1 cellular context compared by ENCODE assay signal in the genomic region with DNA sequence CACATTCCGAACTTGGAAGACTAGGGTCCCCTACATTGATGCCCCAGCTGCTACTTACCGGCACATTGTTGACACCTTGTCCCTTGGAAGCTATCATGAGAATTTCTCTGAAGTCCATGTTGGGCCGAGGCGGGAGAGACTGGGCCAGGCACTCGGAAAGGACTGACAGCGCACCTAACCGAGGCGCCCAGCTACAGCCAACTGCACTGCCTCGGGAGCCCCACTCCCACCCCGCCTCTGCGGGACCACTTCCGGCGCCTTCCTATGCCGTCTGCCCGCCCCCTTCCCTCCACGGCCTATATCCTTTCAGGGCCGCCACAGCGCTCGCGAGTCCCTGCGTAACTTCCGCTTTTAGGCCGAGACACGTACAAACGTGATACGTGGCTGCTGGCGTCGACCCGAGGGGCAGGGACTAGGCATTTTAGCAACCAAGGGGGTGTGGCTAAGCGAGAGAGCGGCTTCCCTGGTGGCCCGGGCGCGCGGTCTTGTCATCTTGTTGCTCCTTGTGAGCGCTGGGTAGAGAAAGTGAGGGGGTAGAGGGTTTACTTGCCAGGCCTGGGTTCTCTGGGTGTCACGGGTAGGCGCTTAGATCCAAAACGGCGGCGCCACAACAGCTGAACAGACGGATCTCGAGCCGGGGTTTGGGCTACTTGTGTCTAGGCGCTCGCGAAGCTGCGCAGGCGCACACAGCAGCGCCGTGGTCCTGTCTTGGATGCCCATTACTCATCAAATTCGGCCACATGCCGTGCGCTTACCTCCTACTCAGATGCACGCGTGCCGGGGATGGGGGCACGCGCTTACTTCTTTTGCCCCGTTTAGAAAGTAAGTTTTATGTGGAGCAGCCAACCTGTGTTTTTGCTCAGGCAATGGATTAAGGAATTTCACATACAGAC.
TF ChIP-seq lines count a peak whose summit lies in the region.

SPTY2D1 (minus strand) TSS at position 203 of the 893 bp plus-strand sequence; CDS start at position 118, 85 bp downstream.

TF ChIP-seq in HepG2, 621 proteins besides CTCF, POLR2A, EP300 and RAD21 (continued from another document):
- TF ChIP-seq, protein P1, sequence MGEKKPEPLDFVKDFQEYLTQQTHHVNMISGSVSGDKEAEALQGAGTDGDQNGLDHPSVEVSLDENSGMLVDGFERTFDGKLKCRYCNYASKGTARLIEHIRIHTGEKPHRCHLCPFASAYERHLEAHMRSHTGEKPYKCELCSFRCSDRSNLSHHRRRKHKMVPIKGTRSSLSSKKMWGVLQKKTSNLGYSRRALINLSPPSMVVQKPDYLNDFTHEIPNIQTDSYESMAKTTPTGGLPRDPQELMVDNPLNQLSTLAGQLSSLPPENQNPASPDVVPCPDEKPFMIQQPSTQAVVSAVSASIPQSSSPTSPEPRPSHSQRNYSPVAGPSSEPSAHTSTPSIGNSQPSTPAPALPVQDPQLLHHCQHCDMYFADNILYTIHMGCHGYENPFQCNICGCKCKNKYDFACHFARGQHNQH (CRISPR knock-in tag; IDR thresholded peaks at IDR 0.05), result peak; percentile 88
- TF ChIP-seq KDM1A (CRISPR knock-in tag; IDR thresholded peaks at IDR 0.05) (no peak), IKZF1 (IDR thresholded peaks at IDR 0.05) (no peak), NPAS2 (CRISPR knock-in tag; IDR thresholded peaks at IDR 0.05; ENCODE audit: borderline replicate concordance) (no peak), MYPOP (CRISPR knock-in tag; IDR thresholded peaks at IDR 0.05) (no peak; the same call in 1 of the 2 replicates), AHR (CRISPR knock-in tag; IDR thresholded peaks at IDR 0.05) (peak; percentile 60; the same call in 1 of the 2 replicates), GATAD2A (CRISPR knock-in tag; IDR thresholded peaks at IDR 0.05) (0 out of 2 replicates have a peak, but pooled peaks have one; percentile 20), ZNF44 (CRISPR knock-in tag; IDR thresholded peaks at IDR 0.05) (no peak), RBM39 (IDR thresholded peaks at IDR 0.05; ENCODE audit: low read depth, low read length, poor library complexity, severe bottlenecking) (peak; percentile 53), FOXM1 (CRISPR knock-in tag; IDR thresholded peaks at IDR 0.05) (no peak), ZNF17 (CRISPR knock-in tag; IDR thresholded peaks at IDR 0.05) (no peak), TMF1 (CRISPR knock-in tag; IDR thresholded peaks at IDR 0.05; ENCODE audit: low read depth) (0 out of 2 replicates have a peak, but pooled peaks have one; percentile 46), IRX3 (CRISPR knock-in tag; IDR thresholded peaks at IDR 0.05; ENCODE audit: borderline replicate concordance, low read depth) (no peak)
- TF ChIP-seq, protein P2, sequence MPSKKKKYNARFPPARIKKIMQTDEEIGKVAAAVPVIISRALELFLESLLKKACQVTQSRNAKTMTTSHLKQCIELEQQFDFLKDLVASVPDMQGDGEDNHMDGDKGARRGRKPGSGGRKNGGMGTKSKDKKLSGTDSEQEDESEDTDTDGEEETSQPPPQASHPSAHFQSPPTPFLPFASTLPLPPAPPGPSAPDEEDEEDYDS (CRISPR knock-in tag; IDR thresholded peaks at IDR 0.05), result peak; percentile 91
- TF ChIP-seq, protein P3, sequence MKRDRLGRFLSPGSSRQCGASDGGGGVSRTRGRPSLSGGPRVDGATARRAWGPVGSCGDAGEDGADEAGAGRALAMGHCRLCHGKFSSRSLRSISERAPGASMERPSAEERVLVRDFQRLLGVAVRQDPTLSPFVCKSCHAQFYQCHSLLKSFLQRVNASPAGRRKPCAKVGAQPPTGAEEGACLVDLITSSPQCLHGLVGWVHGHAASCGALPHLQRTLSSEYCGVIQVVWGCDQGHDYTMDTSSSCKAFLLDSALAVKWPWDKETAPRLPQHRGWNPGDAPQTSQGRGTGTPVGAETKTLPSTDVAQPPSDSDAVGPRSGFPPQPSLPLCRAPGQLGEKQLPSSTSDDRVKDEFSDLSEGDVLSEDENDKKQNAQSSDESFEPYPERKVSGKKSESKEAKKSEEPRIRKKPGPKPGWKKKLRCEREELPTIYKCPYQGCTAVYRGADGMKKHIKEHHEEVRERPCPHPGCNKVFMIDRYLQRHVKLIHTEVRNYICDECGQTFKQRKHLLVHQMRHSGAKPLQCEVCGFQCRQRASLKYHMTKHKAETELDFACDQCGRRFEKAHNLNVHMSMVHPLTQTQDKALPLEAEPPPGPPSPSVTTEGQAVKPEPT (CRISPR knock-in tag; IDR thresholded peaks at IDR 0.05; ENCODE audit: low read depth), result 0 out of 2 replicates have a peak, but pooled peaks have one; percentile 42
TF ChIP-seq in HepG2: peak in this region for 241.
